19 cellular contexts compared by ENCODE assay signal in genomic region chr3:183777016-183777618, GRCh38. TPM values are rescaled to one million over a fixed set of nuclear protein-coding genes. Genes with fewer than 3 reads are reported as not detected.
DNase-seq lines count a peak whose midpoint lies in the region; ATAC-seq and TF ChIP-seq lines count a peak whose summit lies in the region.
"Had no signal": no experiment of that assay in that cellular context is flagged by ENCODE, and none has a peak within 500 bp of the region (broad histone marks: within the 10 kb centered on the region; RNA-seq: fewer than 3 reads in every experiment).

No MANE protein-coding gene starts in this region.

- no peak overlapping the region for H2BK15ac ChIP-seq in IMR-90 (ENCODE audit: low read depth, low read length)

- no peak overlapping the region for H4K5ac ChIP-seq in IMR-90 (ENCODE audit: low read depth, low read length)

- no peak for TF ChIP-seq POLR2A in IMR-90 (IDR thresholded peaks at IDR 0.05; ENCODE audit: low read depth, low read length)

- no peak for TF ChIP-seq RAD21 in IMR-90 (IDR thresholded peaks at IDR 0.05; ENCODE audit: low read length)

- peaks cover 4% of the 10 kb centered on the region; the same call in 1 of the 2 replicates for H3K9me1 ChIP-seq in IMR-90 (ENCODE audit: insufficient read depth, low read length)

- no peak overlapping the region for H3K4me2 ChIP-seq in IMR-90 (ENCODE audit: low read depth, low read length)
- H3K4me2 ChIP-seq: KMS-11 had no signal

- no CpG with 5 or more reads among the region's 4 CpGs for WGBS in IMR-90 (ENCODE audit: extremely low coverage in 2 of 2, insufficient read length in 1 of 2), 2 experiments

- dilution Hi-C loops in IMR-90 (cut with HindIII; ENCODE audit: low sequenced_read_pairs, unreplicated experiment): no loop called here

- H3K36me3 ChIP-seq in IMR-90 (ENCODE audit: control insufficient read depth, insufficient read depth, low read length) (peaks cover 56% of the 10 kb centered on the region), neutrophil (peaks cover 7% of the 10 kb centered on the region)

- no peak overlapping the region for H2AK9ac ChIP-seq in IMR-90 (replicated peaks; ENCODE audit: low read depth, low read length, poor library complexity)

- peaks cover 0 to 2% (median 0%) of the 10 kb centered on the region in 7 donors for H3K9me3 Mint-ChIP-seq in CD14-positive monocyte
- H3K9me3 Mint-ChIP-seq in dendritic cell treated with granulocyte-macrophage colony-stimulating factor and Interleukin-4, amounts not matched to agents 40 ng/mL and 50 ng/mL, for 4 days: no peaks in the 10 kb centered on the region
- H3K9me3 Mint-ChIP-seq: CD8-positive, alpha-beta memory T cell had no signal

- H4K20me1 ChIP-seq in IMR-90 (ENCODE audit: insufficient read depth, low read length): no peaks in the 10 kb centered on the region; the same call in 1 of the 2 replicates

- H2BK20ac ChIP-seq in IMR-90 (ENCODE audit: low read depth, low read length): no peak overlapping the region

- no peaks in the 10 kb centered on the region for H3K27me3 Mint-ChIP-seq in CD14-positive monocyte (ENCODE audit: low read depth in 3 of 3)
- H3K27me3 Mint-ChIP-seq in dendritic cell treated with granulocyte-macrophage colony-stimulating factor and Interleukin-4, amounts not matched to agents 40 ng/mL and 50 ng/mL, for 4 days: no peaks in the 10 kb centered on the region
- H3K27me3 Mint-ChIP-seq: CD8-positive, alpha-beta memory T cell had no signal

- H3K4me3 ChIP-seq in IMR-90 (ENCODE audit: insufficient read depth, low read depth, low read length) (no peak overlapping the region), neutrophil (ENCODE audit: low read depth in 1 of 2, low read length in 1 of 2) (peak overlapping the region in 1 of 2 experiments; percentile 47)
- H3K4me3 ChIP-seq: BLaER1 treated with 17β-estradiol and CSF1 and Interleukin-3, amounts not matched to agents 10 nM and 100 nM; Peyer's patch had no signal

- H3K18ac ChIP-seq in IMR-90 (ENCODE audit: low read depth, low read length): no peak overlapping the region

- no peak overlapping the region for H3K4ac ChIP-seq in IMR-90 (ENCODE audit: low read depth, low read length)

- H2AFZ ChIP-seq in IMR-90 (replicated peaks; ENCODE audit: low read length, poor library complexity): no peak overlapping the region

- H3K9me3 ChIP-seq in IMR-90 (ENCODE audit: control insufficient read depth, insufficient read depth, low read length): no peaks in the 10 kb centered on the region
- no peaks in the 10 kb centered on the region for H3K9me3 ChIP-seq in neutrophil
- H3K9me3 ChIP-seq: BLaER1 treated with 17β-estradiol and CSF1 and Interleukin-3, amounts not matched to agents 10 nM and 100 nM; Peyer's patch had no signal

- no peak overlapping the region for H3K27ac ChIP-seq in IMR-90 (ENCODE audit: insufficient read depth, low read length)
- peak overlapping the region; percentile 82 for H3K27ac ChIP-seq in neutrophil
- H3K27ac ChIP-seq: KMS-11 had no signal

- DNase-seq in CD14-positive monocyte (ENCODE audit: low spot score) (no peak), IMR-90 (no peak), NCI-H748 treated with DMSO at 0.1 percent for 48 hours (lab: John Stamatoyannopoulos, UW) (no peak), iPS-NIHi7 (ENCODE audit: extremely low spot score) (no peak), NCI-H82 (lab: John Stamatoyannopoulos, UW) (no peak)
- DNase-seq: CD8-positive, alpha-beta memory T cell; DMS53; EL; H7; NCI-H1092 treated with DMSO at 0.1 percent for 48 hours; NCI-H146; NCI-H2029 treated with DMSO at 0.1 percent for 48 hours; NCI-H345; NCI-H524; Peyer's patch had no signal

- TF ChIP-seq CTCF in CD14-positive monocyte (IDR thresholded peaks at IDR 0.05) (no peak), IMR-90 (conservative IDR thresholded peaks at IDR 0.05; ENCODE audit: low read depth, low read length) (no peak), neutrophil (IDR thresholded peaks at IDR 0.05) (no peak)

- intact Hi-C loops in CD14-positive monocyte (cut with micrococcal nuclease) (no loop called here), IMR-90 (cut with micrococcal nuclease) (loop anchor here (10.0 kb wide), 1 partner anchor 52 kb away; no protein-coding TSS in a partner anchor)
- intact Hi-C loops in dendritic cell treated with granulocyte-macrophage colony-stimulating factor and Interleukin-4, amounts not matched to agents 40 ng/mL and 50 ng/mL, for 4 days (cut with micrococcal nuclease): no loop called here

- H3K27me3 ChIP-seq in IMR-90 (ENCODE audit: control insufficient read depth, insufficient read depth, low read length) (no peaks in the 10 kb centered on the region), neutrophil (no peaks in the 10 kb centered on the region)
- H3K27me3 ChIP-seq: BLaER1 treated with 17β-estradiol and CSF1 and Interleukin-3, amounts not matched to agents 10 nM and 100 nM; Peyer's patch had no signal

- peaks cover 45% of the 10 kb centered on the region for H3K4me1 Mint-ChIP-seq in CD14-positive monocyte
- H3K4me1 Mint-ChIP-seq in dendritic cell treated with granulocyte-macrophage colony-stimulating factor and Interleukin-4, amounts not matched to agents 40 ng/mL and 50 ng/mL, for 4 days (ENCODE audit: low read depth): peaks cover 43% of the 10 kb centered on the region
- H3K4me1 Mint-ChIP-seq: CD8-positive, alpha-beta memory T cell had no signal

- H3K4me1 ChIP-seq in IMR-90 (ENCODE audit: control insufficient read depth, insufficient read depth, low read length) (peaks cover 12% of the 10 kb centered on the region; the same call in 1 of the 2 replicates), neutrophil (ENCODE audit: control insufficient read depth in 1 of 2, insufficient read depth in 1 of 2, low read depth in 1 of 2, low read length in 1 of 2) (peaks cover 28 to 41% of the 10 kb centered on the region in 2 experiments)

- peaks cover 48 to 64% of the 10 kb centered on the region in 2 donors for H3K36me3 Mint-ChIP-seq in CD14-positive monocyte
- H3K36me3 Mint-ChIP-seq in dendritic cell treated with granulocyte-macrophage colony-stimulating factor and Interleukin-4, amounts not matched to agents 40 ng/mL and 50 ng/mL, for 4 days (ENCODE audit: low read depth): peaks cover 93% of the 10 kb centered on the region

- H2AK5ac ChIP-seq in IMR-90 (ENCODE audit: low read depth, low read length): no peak overlapping the region

- H3K56ac ChIP-seq in IMR-90 (ENCODE audit: extremely low read depth, insufficient read depth, low read length): no peak overlapping the region

- H2BK5ac ChIP-seq in IMR-90 (ENCODE audit: low read depth, low read length, poor library complexity, severe bottlenecking): no peak overlapping the region

- CTCF ChIA-PET in IMR-90 (lab: Yijun Ruan, JAX): no interaction called here

- H3K14ac ChIP-seq in IMR-90 (replicated peaks; ENCODE audit: low read depth, low read length): no peak overlapping the region

- no peak for ATAC-seq in IMR-90 (ENCODE audit: low read depth)

- no peak overlapping the region for H4K8ac ChIP-seq in IMR-90 (ENCODE audit: low read depth in 2 of 2, low read length in 2 of 2)

- H3K27ac Mint-ChIP-seq in CD14-positive monocyte: peak overlapping the region in 4 of 7 donors; percentile 82 to 93 (median 90)
- peak overlapping the region; percentile 57 for H3K27ac Mint-ChIP-seq in dendritic cell treated with granulocyte-macrophage colony-stimulating factor and Interleukin-4, amounts not matched to agents 40 ng/mL and 50 ng/mL, for 4 days

- peaks cover 11 to 23% of the 10 kb centered on the region in 2 experiments for H3K79me1 ChIP-seq in IMR-90 (ENCODE audit: low read depth in 1 of 2, low read length in 2 of 2)

- H2BK120ac ChIP-seq in IMR-90 (ENCODE audit: low read depth, low read length): no peak overlapping the region

- no peak overlapping the region for H3K9ac ChIP-seq in IMR-90 (ENCODE audit: low read depth, low read length)
- H3K9ac ChIP-seq: BLaER1 treated with 17β-estradiol and CSF1 and Interleukin-3, amounts not matched to agents 10 nM and 100 nM; KMS-11 had no signal

- POLR2A ChIA-PET in IMR-90 (lab: Charles Lee; ENCODE audit: unreplicated experiment): no interaction called here

- H3K23ac ChIP-seq in IMR-90 (ENCODE audit: low read depth, low read length): no peak overlapping the region

- BruUV-seq in IMR-90 (replicated peaks; lab: Mats Ljungman, UMichigan): no TSS peak

- no peak overlapping the region for H4K91ac ChIP-seq in IMR-90 (ENCODE audit: insufficient read depth, low read depth, low read length)

- in situ Hi-C loops in IMR-90 (cut with MboI; ENCODE audit: low sequenced_read_pairs): no loop called here

- no peak overlapping the region for H3K4me3 Mint-ChIP-seq in CD14-positive monocyte
- no peak overlapping the region for H3K4me3 Mint-ChIP-seq in dendritic cell treated with granulocyte-macrophage colony-stimulating factor and Interleukin-4, amounts not matched to agents 40 ng/mL and 50 ng/mL, for 4 days
- H3K4me3 Mint-ChIP-seq: CD8-positive, alpha-beta memory T cell had no signal

TF ChIP-seq in IMR-90, 13 proteins besides CTCF, POLR2A, EP300 and RAD21:
- TF ChIP-seq CEBPB (IDR thresholded peaks at IDR 0.05; ENCODE audit: low read depth, low read length) (no peak), RCOR1 (IDR thresholded peaks at IDR 0.05; ENCODE audit: insufficient replicate concordance, low read length) (no peak), MAFK (IDR thresholded peaks at IDR 0.05; ENCODE audit: low read depth, low read length) (peak; percentile 59)
TF ChIP-seq in IMR-90: peak in this region for 1.

RNA-seq across cellular contexts. Expression of gene MAP6D1, which starts 48.3 kb away (rescaled TPM):
- polyA plus RNA-seq in CD14-positive monocyte: under 1 TPM in 1 of 2 donors, not detected in 1; 0.18 TPM
- 1.9 and 2.7 TPM in 2 replicates for total RNA-seq in IMR-90 (2012; rRNA removed)
- 5.2 and 6.6 TPM in 2 replicates for polyA plus RNA-seq in IMR-90 (2012; rRNA removed)
- 2.5 and 4.6 TPM in 2 replicates for polyA plus RNA-seq in IMR-90 (2012; cell fraction: cytosol; rRNA removed)
- polyA plus RNA-seq in IMR-90 (2012; cell fraction: nucleus; rRNA removed; ENCODE audit: low replicate concordance): 3.5 and 4.3 TPM in 2 replicates
